Comparison of ENCODE assay signal across 8 cellular contexts in the genomic region with DNA sequence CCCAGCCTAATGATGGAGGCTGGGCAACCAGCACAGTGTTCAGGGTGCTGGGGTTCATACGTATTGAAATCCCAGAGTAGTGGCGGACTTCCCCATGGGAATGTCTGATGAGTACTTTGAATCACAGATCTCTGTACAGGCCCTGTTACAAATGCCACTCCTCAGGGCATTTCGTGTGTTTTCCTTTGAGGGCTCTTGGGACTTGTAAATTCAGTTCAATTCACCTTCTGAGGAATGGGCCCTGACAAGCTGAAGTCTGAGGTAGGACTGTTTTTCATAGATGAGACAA. TPM values are rescaled to one million over a fixed set of nuclear protein-coding genes. Genes with fewer than 3 reads are reported as not detected.
DNase-seq lines count a peak whose midpoint lies in the region; ATAC-seq and TF ChIP-seq lines count a peak whose summit lies in the region.

No MANE protein-coding gene starts in this region.

- peak overlapping the region; percentile 90 for H3K4me3 Mint-ChIP-seq in activated naive CD8-positive, alpha-beta T cell

- CTCF ChIA-PET in BJ (lab: Yijun Ruan, JAX): interaction anchor here (0.7 to 1.4 kb wide), 3 partner anchors 9 to 14 kb away, joined by 3 to 6 read pairs (median 4); no protein-coding TSS in a partner anchor

- intact Hi-C loops in right lobe of liver (cut with DNase I): no loop called here
- intact Hi-C loops in vagina (cut with DNase I): no loop called here

- H3K4me1 ChIP-seq in right lobe of liver: peaks cover 0 to 23% (median 0%) of the 10 kb centered on the region in 4 donors
- peaks cover 28% of the 10 kb centered on the region for H3K4me1 ChIP-seq in vagina

- H3K27me3 ChIP-seq in BJ (ENCODE audit: control insufficient read depth, insufficient read depth, low read length) (no peaks in the 10 kb centered on the region), right lobe of liver (no peaks in the 10 kb centered on the region), vagina (no peaks in the 10 kb centered on the region)

- peak overlapping the region; percentile 94 to 98 (median 96) for H3K27ac ChIP-seq in right lobe of liver
- H3K27ac ChIP-seq in vagina: peak overlapping the region; percentile 93

- TF ChIP-seq CTCF in BJ (IDR thresholded peaks at IDR 0.05; ENCODE audit: insufficient read depth, low read depth, low read length) (no peak), right lobe of liver (IDR thresholded peaks at IDR 0.05) (no peak), vagina (IDR thresholded peaks at IDR 0.05) (no peak)

- peak; percentile 2 for ATAC-seq in GM21717 (IDR thresholded peaks at IDR 0.05; ENCODE audit: unreplicated experiment)
- ATAC-seq in right lobe of liver: no peak
- ATAC-seq in HG03460 (IDR thresholded peaks at IDR 0.05; ENCODE audit: unreplicated experiment): no peak
- ATAC-seq in HG02610 (IDR thresholded peaks at IDR 0.05; ENCODE audit: unreplicated experiment): no peak

- peak overlapping the region; percentile 82 for H3K4me3 ChIP-seq in BJ (ENCODE audit: low read depth, low read length)
- H3K4me3 ChIP-seq in right lobe of liver: peak overlapping the region; percentile 77 to 89 (median 87)
- H3K4me3 ChIP-seq in vagina: peak overlapping the region; percentile 69 to 73

- no peaks in the 10 kb centered on the region for H3K36me3 ChIP-seq in BJ (ENCODE audit: control insufficient read depth, insufficient read depth, low read length)
- H3K36me3 ChIP-seq in right lobe of liver: no peaks in the 10 kb centered on the region
- H3K36me3 ChIP-seq in vagina: peaks cover 0 to 10% of the 10 kb centered on the region in 2 donors

- 0% methylated on average over 3 of the region's 3 CpGs for WGBS in right lobe of liver (ENCODE audit: insufficient coverage, low coverage, low lambda C conversion rate, missing lambda C conversion rate)

- TF ChIP-seq POLR2A in right lobe of liver (IDR thresholded peaks at IDR 0.05) (no peak), vagina (IDR thresholded peaks at IDR 0.05) (no peak)

- H3K9me3 ChIP-seq in right lobe of liver (no peaks in the 10 kb centered on the region), vagina (no peaks in the 10 kb centered on the region)

- H3K27me3 Mint-ChIP-seq in activated naive CD8-positive, alpha-beta T cell: no peaks in the 10 kb centered on the region

- H3K27ac Mint-ChIP-seq in activated naive CD8-positive, alpha-beta T cell: peak overlapping the region; percentile 84

- DNase-seq in BJ (ENCODE audit: low read depth) (no peak), right lobe of liver (no peak), vagina (ENCODE audit: extremely low spot score in 2 of 2) (no peak), GDM1 (lab: John Stamatoyannopoulos, UW) (no peak)

- peaks cover 37% of the 10 kb centered on the region for H3K4me1 Mint-ChIP-seq in activated naive CD8-positive, alpha-beta T cell (ENCODE audit: low read depth)

- H3K36me3 Mint-ChIP-seq in activated naive CD8-positive, alpha-beta T cell: peaks cover 24% of the 10 kb centered on the region

- peaks cover 7% of the 10 kb centered on the region for H3K9me3 Mint-ChIP-seq in activated naive CD8-positive, alpha-beta T cell (ENCODE audit: low read depth)

- POLR2A ChIA-PET in BJ (lab: Charles Lee): interaction anchor here (0.9 to 1.8 kb wide), 2 partner anchors 14 to 92 kb away, joined by 3 to 4 read pairs; no protein-coding TSS in a partner anchor

RNA-seq across cellular contexts. Expression of a gene that starts 0.3 kb away (rescaled TPM):
- polyA plus RNA-seq in BJ (2011; rRNA removed): 13.1 and 21.9 TPM in 2 replicates
- polyA minus RNA-seq in BJ (2011; rRNA and poly(A)+ RNA removed): 5.3 and 6.4 TPM in 2 replicates
- total RNA-seq in right lobe of liver (10 to 100 TPM in 5 of 6 experiments, 1 to 10 TPM in 1; 9.2 to 21.5 (median 12.8) TPM), vagina (25.3 TPM)

RNA-seq across cellular contexts. Expression of a gene that starts 28.6 kb away (rescaled TPM):
- polyA plus RNA-seq in BJ (2011; rRNA removed): not detected in 2 replicates
- polyA minus RNA-seq in BJ (2011; rRNA and poly(A)+ RNA removed): not detected in 2 replicates
- not detected for total RNA-seq in right lobe of liver
- total RNA-seq in vagina: not detected
